Comparison of ENCODE assay signal across 16 cellular contexts in the genomic region with DNA sequence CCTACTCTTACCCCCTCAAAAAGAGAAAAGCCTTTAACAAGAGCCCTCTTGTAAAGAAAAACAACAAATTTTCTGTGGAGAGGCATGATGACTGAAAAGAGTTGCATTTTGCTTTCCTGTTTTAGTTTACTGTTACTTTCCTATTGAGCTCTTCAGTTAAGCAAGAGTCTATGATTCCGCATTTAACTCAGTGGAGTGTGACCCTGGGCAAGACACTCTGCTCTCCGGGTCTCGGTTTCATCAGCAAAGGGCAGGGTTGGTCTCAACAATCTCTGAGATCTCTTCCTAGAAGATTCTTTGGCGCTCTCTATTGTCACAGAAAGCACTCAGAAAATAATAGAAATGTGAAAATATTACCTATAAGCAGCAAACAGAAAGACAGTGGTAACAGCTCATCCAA.
"Had no signal": no experiment of that assay in that cellular context is flagged by ENCODE, and none has a peak within 500 bp of the region (broad histone marks: within the 10 kb centered on the region; RNA-seq: fewer than 3 reads in every experiment).

No MANE protein-coding gene starts in this region.

- H3K9me3 ChIP-seq: pancreas had no signal

- H3K36me3 Mint-ChIP-seq: brain had no signal

- H3K4me1 ChIP-seq: pancreas had no signal

- H3K36me3 ChIP-seq: pancreas had no signal

- H3K9me3 Mint-ChIP-seq: activated naive CD4-positive, alpha-beta T cell treated with anti-CD3 and anti-CD28 coated beads, Interleukin-2, amount 10 ng/mL, durations not matched to agents 7 days and 5 days; activated T-helper 2 cell treated with anti-CD3 and anti-CD28 coated beads, Interferon-gamma antibody, Interleukin-2, Interleukin-4, amounts not matched to agents 10 μg/mL and 5 μg/mL and 100 μg/mL, durations not matched to agents 14 hours and 24 hours and 36 hours; brain; central memory CD8-positive, alpha-beta T cell; nephron progenitor cell; T-helper 2 cell treated with Interferon-gamma antibody and Interleukin-4, amounts not matched to agents 5 μg/mL and 100 μg/mL, for 36 hours had no signal

- H3K4me3 Mint-ChIP-seq: activated naive CD4-positive, alpha-beta T cell treated with anti-CD3 and anti-CD28 coated beads, Interleukin-2, amount 10 ng/mL, durations not matched to agents 7 days and 5 days; brain; central memory CD8-positive, alpha-beta T cell; nephron progenitor cell; T-helper 2 cell treated with Interferon-gamma antibody and Interleukin-4, amounts not matched to agents 5 μg/mL and 100 μg/mL, for 36 hours had no signal

- H3K27me3 ChIP-seq: pancreas had no signal

- H3K27ac Mint-ChIP-seq: activated naive CD4-positive, alpha-beta T cell treated with anti-CD3 and anti-CD28 coated beads, Interleukin-2, amount 10 ng/mL, durations not matched to agents 7 days and 5 days; activated T-helper 2 cell treated with anti-CD3 and anti-CD28 coated beads, Interferon-gamma antibody, Interleukin-2, Interleukin-4, amounts not matched to agents 10 μg/mL and 5 μg/mL and 100 μg/mL, durations not matched to agents 14 hours and 24 hours and 36 hours; T-helper 2 cell treated with Interferon-gamma antibody and Interleukin-4, amounts not matched to agents 5 μg/mL and 100 μg/mL, for 36 hours had no signal

- FAIRE-seq: pancreas, small intestine had no signal

- H3K27ac ChIP-seq: pancreas had no signal

- H3K27me3 Mint-ChIP-seq: activated naive CD4-positive, alpha-beta T cell treated with anti-CD3 and anti-CD28 coated beads, Interleukin-2, amount 10 ng/mL, durations not matched to agents 7 days and 5 days; brain; central memory CD8-positive, alpha-beta T cell had no signal

- ATAC-seq: pancreas had no signal

- DNase-seq: activated CD4-positive, alpha-beta T cell treated with anti-CD3 and anti-CD28 coated beads, Interleukin-2, amount 50 U/mL, for 1 hour; activated naive CD4-positive, alpha-beta T cell treated with anti-CD3 and anti-CD28 coated beads, Interleukin-2, amount 10 ng/mL, durations not matched to agents 7 days and 5 days; activated T-cell treated with anti-CD3 and anti-CD28 coated beads for 4 hours; amniotic stem cell; cortex of kidney; nephron progenitor cell; pancreas; retina; small intestine; substantia nigra; trophoblast cell had no signal

- H3K4me3 ChIP-seq: lung, pancreas had no signal
